35 cellular contexts compared by ENCODE assay signal in the genomic region with DNA sequence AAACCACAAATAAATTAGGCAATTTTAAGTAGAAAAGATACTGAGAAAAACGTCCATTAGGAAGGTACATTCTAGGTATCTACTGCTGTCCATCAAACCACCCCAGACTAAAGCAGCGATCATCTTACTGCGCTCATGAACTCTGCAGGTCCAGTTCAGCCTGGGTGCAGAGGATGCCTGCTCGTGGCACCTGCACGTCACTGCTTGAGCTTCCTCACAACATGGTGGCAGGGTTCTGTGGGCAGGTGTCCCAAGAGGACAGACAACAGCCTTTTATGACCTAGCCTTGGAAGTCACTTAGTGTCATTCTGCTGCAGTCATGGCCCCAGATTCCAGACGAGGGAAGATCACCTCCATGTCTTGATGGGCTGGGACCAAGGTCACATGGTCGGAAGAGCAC.
"Had no signal": no experiment of that assay in that cellular context is flagged by ENCODE, and none has a peak within 500 bp of the region (broad histone marks: within the 10 kb centered on the region; RNA-seq: fewer than 3 reads in every experiment).

No MANE protein-coding gene starts in this region.

- H3K4me3 Mint-ChIP-seq: activated CD4-positive, alpha-beta T cell treated with anti-CD3 and anti-CD28 coated beads, Interleukin-2, amount 10 ng/mL, durations not matched to agents 24 days and 14 days; activated CD8-positive, alpha-beta T cell treated with anti-CD3 and anti-CD28 coated beads for 36 hours; activated naive CD4-positive, alpha-beta T cell treated with anti-CD3 and anti-CD28 coated beads, Interleukin-2, amount 50 U/mL, for 24 hours; activated naive CD8-positive, alpha-beta T cell treated with anti-CD3 and anti-CD28 coated beads, Interleukin-2, amount 10 ng/mL, durations not matched to agents 7 days and 5 days had no signal

- DNase-seq: activated CD4-positive, alpha-beta T cell treated with anti-CD3 and anti-CD28 coated beads for 1 hour; activated CD4-positive, alpha-beta T cell treated with anti-CD3 and anti-CD28 coated beads, Interleukin-2, amount 10 ng/mL, durations not matched to agents 24 days and 14 days; activated CD4-positive, alpha-beta T cell treated with anti-CD3 and anti-CD28 coated beads, Interleukin-2, amount 50 U/mL, for 4 hours; activated CD4-positive, CD25-positive, alpha-beta regulatory T cell; activated CD8-positive, alpha-beta T cell treated with anti-CD3 and anti-CD28 coated beads for 36 hours; activated gamma-delta T cell; activated naive CD4-positive, alpha-beta T cell treated with Interleukin-2 at 50 U/mL for 16 hours; activated naive CD8-positive, alpha-beta T cell treated with anti-CD3 and anti-CD28 coated beads, Interleukin-2, amount 10 ng/mL, durations not matched to agents 7 days and 5 days; activated T-cell treated with anti-CD3 and anti-CD28 coated beads, Interleukin-2, amount 50 U/mL, for 1 hour; amygdala; body of pancreas; caudate nucleus; Karpas-422; NCI-H1048; NCI-H1105 treated with DMSO at 0.1 percent for 48 hours; NCI-H1436; NCI-H1694; NCI-H1930; NCI-H2081 treated with DMSO at 0.1 percent for 48 hours; NCI-H226; NCI-H446 treated with DMSO at 0.1 percent for 48 hours; NCI-H524; NCI-H69; NCI-H82; SHP77; SJCRH30; SW 1271; T-helper 1 cell; T-helper 2 cell; T-helper 9 cell had no signal

- H3K27ac Mint-ChIP-seq: activated CD4-positive, alpha-beta T cell treated with anti-CD3 and anti-CD28 coated beads, Interleukin-2, amount 10 ng/mL, durations not matched to agents 24 days and 14 days; activated CD8-positive, alpha-beta T cell treated with anti-CD3 and anti-CD28 coated beads for 36 hours; activated naive CD4-positive, alpha-beta T cell treated with anti-CD3 and anti-CD28 coated beads, Interleukin-2, amount 50 U/mL, for 24 hours; activated naive CD8-positive, alpha-beta T cell treated with anti-CD3 and anti-CD28 coated beads, Interleukin-2, amount 10 ng/mL, durations not matched to agents 7 days and 5 days; activated T-helper 2 cell treated with anti-CD3 and anti-CD28 coated beads, Interferon-gamma antibody, Interleukin-2, Interleukin-4, amounts not matched to agents 10 μg/mL and 5 μg/mL and 100 μg/mL, durations not matched to agents 14 hours and 24 hours and 36 hours had no signal

- H3K27ac ChIP-seq: body of pancreas, SJCRH30, SK-N-MC, VCaP had no signal

- H3K4me1 Mint-ChIP-seq: activated naive CD4-positive, alpha-beta T cell treated with anti-CD3 and anti-CD28 coated beads, Interleukin-2, amount 50 U/mL, for 24 hours had no signal

- H3K36me3 ChIP-seq: SJCRH30 had no signal

- H3K4me1 ChIP-seq: body of pancreas had no signal

- H3K9me3 Mint-ChIP-seq: activated CD4-positive, alpha-beta T cell treated with anti-CD3 and anti-CD28 coated beads, Interleukin-2, amount 10 ng/mL, durations not matched to agents 24 days and 14 days; activated naive CD4-positive, alpha-beta T cell treated with anti-CD3 and anti-CD28 coated beads, Interleukin-2, amount 50 U/mL, for 24 hours; activated naive CD8-positive, alpha-beta T cell treated with anti-CD3 and anti-CD28 coated beads, Interleukin-2, amount 10 ng/mL, durations not matched to agents 7 days and 5 days; activated T-helper 2 cell treated with anti-CD3 and anti-CD28 coated beads, Interferon-gamma antibody, Interleukin-2, Interleukin-4, amounts not matched to agents 10 μg/mL and 5 μg/mL and 100 μg/mL, durations not matched to agents 14 hours and 24 hours and 36 hours had no signal

- ATAC-seq: activated CD8-positive, alpha-beta T cell treated with anti-CD3 and anti-CD28 coated beads for 36 hours; body of pancreas; Panc1 had no signal

- H3K9me3 ChIP-seq: SJCRH30 had no signal

- H3K36me3 Mint-ChIP-seq: activated naive CD4-positive, alpha-beta T cell treated with anti-CD3 and anti-CD28 coated beads, Interleukin-2, amount 50 U/mL, for 24 hours; activated naive CD8-positive, alpha-beta T cell treated with anti-CD3 and anti-CD28 coated beads, Interleukin-2, amount 10 ng/mL, durations not matched to agents 7 days and 5 days had no signal

- H3K27me3 ChIP-seq: SJCRH30 had no signal

- H3K4me3 ChIP-seq: body of pancreas, SJCRH30, SK-N-MC had no signal
